ENCODE assay signal across 1 cellular context in genomic region chr20:61185181-61185580, GRCh38.
TF ChIP-seq lines count a peak whose summit lies in the region.

No MANE protein-coding gene starts in this region.

TF ChIP-seq in HepG2, 621 proteins besides CTCF, POLR2A, EP300 and RAD21 (continued from another document):
- TF ChIP-seq AHDC1 (CRISPR knock-in tag; IDR thresholded peaks at IDR 0.05; ENCODE audit: borderline replicate concordance) (no peak), ZNF773 (CRISPR knock-in tag; IDR thresholded peaks at IDR 0.05; ENCODE audit: borderline replicate concordance) (no peak), ZNF878 (CRISPR knock-in tag; IDR thresholded peaks at IDR 0.05) (no peak), ZNF30 (CRISPR knock-in tag; IDR thresholded peaks at IDR 0.05) (no peak), ZNF563 (CRISPR knock-in tag; IDR thresholded peaks at IDR 0.05) (no peak), PRDM15 (CRISPR knock-in tag; IDR thresholded peaks at IDR 0.05) (no peak), SRF (IDR thresholded peaks at IDR 0.05; ENCODE audit: low read depth, low read length) (no peak), TCF7 (IDR thresholded peaks at IDR 0.05; ENCODE audit: low read depth) (no peak), CAMTA2 (CRISPR knock-in tag; IDR thresholded peaks at IDR 0.05; ENCODE audit: borderline replicate concordance) (no peak), TFDP1 (CRISPR knock-in tag; IDR thresholded peaks at IDR 0.05; ENCODE audit: borderline replicate concordance) (no peak), ZNF33B (CRISPR knock-in tag; IDR thresholded peaks at IDR 0.05) (no peak), PHF21A (CRISPR knock-in tag; IDR thresholded peaks at IDR 0.05) (no peak), THAP11 (CRISPR knock-in tag; IDR thresholded peaks at IDR 0.05) (no peak), SMYD3 (CRISPR knock-in tag; IDR thresholded peaks at IDR 0.05) (no peak), ZNF572 (CRISPR knock-in tag; IDR thresholded peaks at IDR 0.05) (no peak)
- TF ChIP-seq, protein P1, sequence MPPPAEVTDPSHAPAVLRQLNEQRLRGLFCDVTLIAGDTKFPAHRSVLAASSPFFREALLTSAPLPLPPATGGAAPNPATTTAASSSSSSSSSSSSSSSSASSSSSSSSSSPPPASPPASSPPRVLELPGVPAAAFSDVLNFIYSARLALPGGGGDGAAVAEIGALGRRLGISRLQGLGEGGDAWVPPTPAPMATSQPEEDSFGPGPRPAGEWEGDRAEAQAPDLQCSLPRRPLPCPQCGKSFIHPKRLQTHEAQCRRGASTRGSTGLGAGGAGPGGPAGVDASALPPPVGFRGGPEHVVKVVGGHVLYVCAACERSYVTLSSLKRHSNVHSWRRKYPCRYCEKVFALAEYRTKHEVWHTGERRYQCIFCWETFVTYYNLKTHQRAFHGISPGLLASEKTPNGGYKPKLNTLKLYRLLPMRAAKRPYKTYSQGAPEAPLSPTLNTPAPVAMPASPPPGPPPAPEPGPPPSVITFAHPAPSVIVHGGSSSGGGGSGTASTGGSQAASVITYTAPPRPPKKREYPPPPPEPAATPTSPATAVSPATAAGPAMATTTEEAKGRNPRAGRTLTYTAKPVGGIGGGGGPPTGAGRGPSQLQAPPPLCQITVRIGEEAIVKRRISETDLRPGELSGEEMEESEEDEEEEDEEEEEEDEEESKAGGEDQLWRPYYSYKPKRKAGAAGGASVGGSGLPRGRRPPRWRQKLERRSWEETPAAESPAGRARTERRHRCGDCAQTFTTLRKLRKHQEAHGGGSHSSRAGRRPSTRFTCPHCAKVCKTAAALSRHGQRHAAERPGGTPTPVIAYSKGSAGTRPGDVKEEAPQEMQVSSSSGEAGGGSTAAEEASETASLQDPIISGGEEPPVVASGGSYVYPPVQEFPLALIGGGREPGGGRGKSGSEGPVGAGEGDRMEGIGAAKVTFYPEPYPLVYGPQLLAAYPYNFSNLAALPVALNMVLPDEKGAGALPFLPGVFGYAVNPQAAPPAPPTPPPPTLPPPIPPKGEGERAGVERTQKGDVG (CRISPR knock-in tag; IDR thresholded peaks at IDR 0.05; ENCODE audit: borderline replicate concordance) = no peak
- TF ChIP-seq, protein P2, sequence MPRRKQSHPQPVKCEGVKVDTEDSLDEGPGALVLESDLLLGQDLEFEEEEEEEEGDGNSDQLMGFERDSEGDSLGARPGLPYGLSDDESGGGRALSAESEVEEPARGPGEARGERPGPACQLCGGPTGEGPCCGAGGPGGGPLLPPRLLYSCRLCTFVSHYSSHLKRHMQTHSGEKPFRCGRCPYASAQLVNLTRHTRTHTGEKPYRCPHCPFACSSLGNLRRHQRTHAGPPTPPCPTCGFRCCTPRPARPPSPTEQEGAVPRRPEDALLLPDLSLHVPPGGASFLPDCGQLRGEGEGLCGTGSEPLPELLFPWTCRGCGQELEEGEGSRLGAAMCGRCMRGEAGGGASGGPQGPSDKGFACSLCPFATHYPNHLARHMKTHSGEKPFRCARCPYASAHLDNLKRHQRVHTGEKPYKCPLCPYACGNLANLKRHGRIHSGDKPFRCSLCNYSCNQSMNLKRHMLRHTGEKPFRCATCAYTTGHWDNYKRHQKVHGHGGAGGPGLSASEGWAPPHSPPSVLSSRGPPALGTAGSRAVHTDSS (CRISPR knock-in tag; conservative IDR thresholded peaks at IDR 0.05) = no peak
- TF ChIP-seq, protein P3, sequence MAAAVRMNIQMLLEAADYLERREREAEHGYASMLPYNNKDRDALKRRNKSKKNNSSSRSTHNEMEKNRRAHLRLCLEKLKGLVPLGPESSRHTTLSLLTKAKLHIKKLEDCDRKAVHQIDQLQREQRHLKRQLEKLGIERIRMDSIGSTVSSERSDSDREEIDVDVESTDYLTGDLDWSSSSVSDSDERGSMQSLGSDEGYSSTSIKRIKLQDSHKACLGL (CRISPR knock-in tag; IDR thresholded peaks at IDR 0.05) = no peak
